In the genomic region with DNA sequence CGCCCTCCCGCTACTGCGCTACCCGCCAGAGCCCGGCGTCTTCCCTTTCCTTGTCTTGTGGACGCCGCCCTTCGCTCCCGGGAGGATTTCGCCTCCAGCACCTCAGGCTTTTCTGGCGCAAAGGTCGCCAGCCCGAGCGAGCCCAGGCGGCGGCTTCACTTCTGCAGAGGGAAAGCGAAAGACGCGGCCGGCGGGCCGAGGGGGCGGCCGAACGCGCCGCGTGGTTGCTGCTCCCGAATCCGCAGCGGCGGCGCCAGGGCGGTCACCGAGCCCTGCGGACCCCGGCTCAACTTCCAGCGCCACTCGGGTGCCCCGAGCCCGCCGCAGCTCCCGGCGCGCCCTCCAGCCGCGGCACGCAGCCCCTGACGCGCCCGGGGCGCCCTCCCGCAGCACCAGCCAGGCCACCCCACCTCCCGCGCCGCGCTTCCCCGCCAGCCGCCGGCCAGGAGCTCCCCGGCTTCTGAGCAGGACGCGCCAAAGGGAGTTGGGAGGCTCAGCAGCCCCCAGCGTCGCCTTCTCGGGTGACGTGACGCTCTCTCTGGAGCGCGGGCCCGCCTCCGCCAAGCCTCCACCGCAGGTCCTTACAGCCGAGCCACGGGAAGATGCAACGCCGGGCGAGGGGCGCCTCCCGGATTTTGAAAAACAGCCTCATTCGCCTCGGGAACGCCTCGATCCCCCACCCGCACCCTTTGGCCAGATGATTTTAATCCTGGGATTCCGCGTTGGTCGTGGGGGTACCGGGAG, we compare ENCODE assay signal across 8 cellular contexts.
DNase-seq lines count a peak whose midpoint lies in the region; ATAC-seq, FAIRE-seq and TF ChIP-seq lines count a peak whose summit lies in the region.

No MANE protein-coding gene starts in this region.

- H2BK20ac ChIP-seq in H9 (ENCODE audit: low read depth, low read length, poor library complexity, severe bottlenecking) = no peak overlapping the region

- H4K91ac ChIP-seq in H9 (ENCODE audit: insufficient read length, low read depth, low read length) (no peak overlapping the region), neuronal stem cell (ENCODE audit: low read depth, low read length, poor library complexity) (no peak overlapping the region)

- DNase-seq in AG10803 (ENCODE audit: low read depth) = peak; percentile 24
- no peak for DNase-seq in H9
- DNase-seq in activated T-cell treated with anti-CD3 and anti-CD28 coated beads, Interleukin-2, amount 50 U/mL, for 72 hours = peak; percentile 6 to 20
- DNase-seq in glutamatergic neuron = peak; percentile 71
- peak; percentile 42 for DNase-seq in neuronal stem cell (ENCODE audit: low spot score)
- DNase-seq in HCEC 1CT = no peak
- DNase-seq in HTR-8/SVneo (ENCODE audit: insufficient read length, low spot score) = no peak

- no peaks in the 10 kb centered on the region; a peak in 1 of 7 replicates for H3K36me3 Mint-ChIP-seq in H9 (ENCODE audit: insufficient read depth in 1 of 3, low read depth in 3 of 3)
- no peaks in the 10 kb centered on the region for H3K36me3 Mint-ChIP-seq in activated T-cell treated with anti-CD3 and anti-CD28 coated beads, Interleukin-2, amount 50 U/mL, for 72 hours (ENCODE audit: insufficient read depth in 2 of 2)
- no peaks in the 10 kb centered on the region for H3K36me3 Mint-ChIP-seq in glutamatergic neuron (ENCODE audit: unreplicated experiment)

- H3K4ac ChIP-seq in H9 (ENCODE audit: low read depth, low read length) (no peak overlapping the region), neuronal stem cell (ENCODE audit: low read length) (no peak overlapping the region)

- H4K20me1 ChIP-seq in H9 (ENCODE audit: control insufficient read depth, insufficient read depth, insufficient read length) = no peaks in the 10 kb centered on the region

- no peak overlapping the region for H2BK120ac ChIP-seq in H9 (ENCODE audit: low read depth, low read length, poor library complexity, severe bottlenecking)
- no peak overlapping the region for H2BK120ac ChIP-seq in neuronal stem cell (ENCODE audit: low read depth, low read length)

- no peak overlapping the region for H2AFZ ChIP-seq in H9 (ENCODE audit: low read length)
- peak overlapping the region; percentile 94 for H2AFZ ChIP-seq in neuronal stem cell (ENCODE audit: low read length)

- H3K4me3 Mint-ChIP-seq in H9 = peak overlapping the region; percentile 63 to 92
- peak overlapping the region; percentile 68 to 85 for H3K4me3 Mint-ChIP-seq in activated T-cell treated with anti-CD3 and anti-CD28 coated beads, Interleukin-2, amount 50 U/mL, for 72 hours
- H3K4me3 Mint-ChIP-seq in glutamatergic neuron (ENCODE audit: unreplicated experiment) = peak overlapping the region; percentile 97

- no peaks in the 10 kb centered on the region for H3K36me3 ChIP-seq in neuronal stem cell (replicated peaks in 1 of 2; ENCODE audit: control insufficient read depth in 2 of 2, insufficient read depth in 2 of 2, low read length in 2 of 2)

- H3K4me2 ChIP-seq in H9 (ENCODE audit: insufficient read depth, insufficient read length, low read length) = peak overlapping the region; percentile 57
- H3K4me2 ChIP-seq in neuronal stem cell (ENCODE audit: insufficient read depth, low read length, poor library complexity, severe bottlenecking) = peak overlapping the region; percentile 100

- no peak overlapping the region for H4K5ac ChIP-seq in H9 (ENCODE audit: insufficient read length, low read depth, low read length)

- H2BK12ac ChIP-seq in H9 (ENCODE audit: insufficient read length, low read depth, low read length) (no peak overlapping the region), neuronal stem cell (ENCODE audit: low read length) (no peak overlapping the region)

- H3K4me1 Mint-ChIP-seq in H9 (peaks cover 12 to 14% of the 10 kb centered on the region in 2 experiments), glutamatergic neuron (ENCODE audit: low read depth, unreplicated experiment) (no peaks in the 10 kb centered on the region)
- no peaks in the 10 kb centered on the region for H3K4me1 Mint-ChIP-seq in activated T-cell treated with anti-CD3 and anti-CD28 coated beads, Interleukin-2, amount 50 U/mL, for 72 hours (ENCODE audit: low read depth)

- no peak overlapping the region for H3K18ac ChIP-seq in H9 (ENCODE audit: insufficient read length, low read depth, low read length)
- H3K18ac ChIP-seq in neuronal stem cell (ENCODE audit: low read length) = peak overlapping the region; percentile 58

- H3K4me3 ChIP-seq in AG10803 (ENCODE audit: low read length) (peak overlapping the region; percentile 59), neuronal stem cell (ENCODE audit: low read length in 2 of 2) (peak overlapping the region; percentile 41 to 84)

- H3K23ac ChIP-seq in H9 (ENCODE audit: insufficient read length, low read depth, low read length) (no peak overlapping the region), neuronal stem cell (ENCODE audit: low read depth, low read length, poor library complexity) (peak overlapping the region; percentile 57)

- H3K9ac ChIP-seq in H9 (ENCODE audit: extremely low read depth, insufficient read length, low read length) (no peak overlapping the region), neuronal stem cell (ENCODE audit: low read depth, low read length, poor library complexity) (peak overlapping the region; percentile 83)

- H3K27ac Mint-ChIP-seq in H9 (no peak overlapping the region), glutamatergic neuron (ENCODE audit: unreplicated experiment) (no peak overlapping the region)
- no peak overlapping the region for H3K27ac Mint-ChIP-seq in activated T-cell treated with anti-CD3 and anti-CD28 coated beads, Interleukin-2, amount 50 U/mL, for 72 hours

- H4K8ac ChIP-seq in H9 (replicated peaks; ENCODE audit: insufficient read length, low read depth, low read length) (no peak overlapping the region), neuronal stem cell (ENCODE audit: low read depth, low read length) (no peak overlapping the region)

- H3K79me2 ChIP-seq in H9 (ENCODE audit: insufficient read depth, low read length) = no peaks in the 10 kb centered on the region

- H3K4me1 ChIP-seq in H9 (ENCODE audit: insufficient read depth, low read length) (peaks cover 7% of the 10 kb centered on the region; the same call in 1 of the 2 replicates), neuronal stem cell (ENCODE audit: control insufficient read depth in 2 of 2, insufficient read depth in 1 of 2, low read depth in 1 of 2, low read length in 2 of 2) (peaks cover 9 to 11% of the 10 kb centered on the region in 2 donors)

- no peak overlapping the region for H3K56ac ChIP-seq in H9 (ENCODE audit: insufficient read length, low read depth, low read length)

- H3K27me3 Mint-ChIP-seq in H9 (ENCODE audit: low read depth) (peaks cover 43% of the 10 kb centered on the region), glutamatergic neuron (ENCODE audit: unreplicated experiment) (peaks cover 6% of the 10 kb centered on the region)
- H3K27me3 Mint-ChIP-seq in activated T-cell treated with anti-CD3 and anti-CD28 coated beads, Interleukin-2, amount 50 U/mL, for 72 hours (ENCODE audit: low read depth) = peaks cover 35% of the 10 kb centered on the region

- H3T11ph ChIP-seq in H9 (ENCODE audit: low read length) = no peak overlapping the region

- no CpG with 5 or more reads among the region's 90 CpGs for WGBS in H9 (ENCODE audit: extremely low coverage, insufficient read length, low lambda C conversion rate)
- WGBS in neuronal stem cell (ENCODE audit: extremely low coverage in 2 of 2, insufficient read length in 2 of 2, insufficient replicate concordance in 1 of 2), 2 donors = no CpG with 5 or more reads among the region's 90 CpGs

- H3K9me3 Mint-ChIP-seq in H9 = no peaks in the 10 kb centered on the region; a peak in 1 of 5 replicates
- peaks cover 0 to 4% of the 10 kb centered on the region in 2 donors for H3K9me3 Mint-ChIP-seq in activated T-cell treated with anti-CD3 and anti-CD28 coated beads, Interleukin-2, amount 50 U/mL, for 72 hours
- H3K9me3 Mint-ChIP-seq in glutamatergic neuron (ENCODE audit: unreplicated experiment) = peaks cover 3% of the 10 kb centered on the region

- H3K27ac ChIP-seq in H9 (ENCODE audit: insufficient read length, low read depth, low read length) (no peak overlapping the region), neuronal stem cell (replicated peaks; ENCODE audit: low read length) (no peak overlapping the region)

- H3K9me3 ChIP-seq in H9 (ENCODE audit: control insufficient read depth, low read depth, low read length) (no peaks in the 10 kb centered on the region), neuronal stem cell (replicated peaks in 1 of 2; ENCODE audit: control insufficient read depth in 2 of 2, insufficient read depth in 1 of 2, low read depth in 1 of 2, low read length in 2 of 2) (no peaks in the 10 kb centered on the region)

- no peak overlapping the region for H2AK5ac ChIP-seq in H9 (ENCODE audit: insufficient read length, low read length)
- H2AK5ac ChIP-seq in neuronal stem cell (ENCODE audit: low read depth, low read length) = no peak overlapping the region

- no peak overlapping the region for H3K14ac ChIP-seq in H9 (ENCODE audit: insufficient read depth, low read length)
- no peak overlapping the region for H3K14ac ChIP-seq in neuronal stem cell (ENCODE audit: low read length)

- peaks cover 24% of the 10 kb centered on the region for H3K23me2 ChIP-seq in H9 (ENCODE audit: insufficient read length, low read depth, low read length, poor library complexity, severe bottlenecking)

- no peak overlapping the region for H2BK5ac ChIP-seq in H9 (ENCODE audit: insufficient read length, low read length)
- H2BK5ac ChIP-seq in neuronal stem cell (ENCODE audit: low read length) = peak overlapping the region; percentile 9

- peak; percentile 23 to 32 for ATAC-seq in activated T-cell treated with anti-CD3 and anti-CD28 coated beads, Interleukin-2, amount 50 U/mL, for 72 hours (replicated peaks in 1 of 2)
- ATAC-seq in GM21619 (IDR thresholded peaks at IDR 0.05; ENCODE audit: unreplicated experiment) = no peak

- H2BK15ac ChIP-seq in H9 (ENCODE audit: low read depth, low read length) = no peak overlapping the region
- peak overlapping the region; percentile 17 for H2BK15ac ChIP-seq in neuronal stem cell (ENCODE audit: low read length)

- TF ChIP-seq CTCF in AG10803 (conservative IDR thresholded peaks at IDR 0.05; ENCODE audit: low read length) = no peak
- no peak for TF ChIP-seq CTCF in H9 (conservative IDR thresholded peaks at IDR 0.05)
- TF ChIP-seq CTCF in glutamatergic neuron (IDR thresholded peaks at IDR 0.05; ENCODE audit: partially characterized antibody, unreplicated experiment) = no peak

- FAIRE-seq in HTR-8/SVneo (lab: Jason Lieb, UNC) = no peak

- H3K79me1 ChIP-seq in H9 (ENCODE audit: insufficient read depth, low read depth, low read length, poor library complexity, severe bottlenecking) (no peaks in the 10 kb centered on the region), neuronal stem cell (ENCODE audit: low read depth, low read length) (no peaks in the 10 kb centered on the region)

- peaks cover 28% of the 10 kb centered on the region; the same call in 1 of the 2 replicates for H3K27me3 ChIP-seq in H9 (ENCODE audit: insufficient read depth, low read length)
- H3K27me3 ChIP-seq in neuronal stem cell (ENCODE audit: control insufficient read depth in 3 of 3, insufficient read depth in 3 of 3, low read depth in 1 of 3, low read length in 3 of 3) = peaks cover 0 to 81% (median 32%) of the 10 kb centered on the region in 3 experiments

Comparison
In these comparisons a context has a peak if more than half of its experiments do, and no peak if none do; other contexts are left out.
1. DNase-seq: peak in AG10803 (single experiment), activated T-cell treated with anti-CD3 and anti-CD28 coated beads, Interleukin-2, amount 50 U/mL, for 72 hours (2 of 2), glutamatergic neuron (single experiment) and neuronal stem cell (single experiment); none in H9 (single experiment), HCEC 1CT (single experiment) and HTR-8/SVneo (single experiment).
2. Peak in every context shown above with its lines, with median percentiles within 50 percentile points of each other: H3K4me3 Mint-ChIP-seq.